8 cellular contexts compared by ENCODE assay signal in the genomic region with DNA sequence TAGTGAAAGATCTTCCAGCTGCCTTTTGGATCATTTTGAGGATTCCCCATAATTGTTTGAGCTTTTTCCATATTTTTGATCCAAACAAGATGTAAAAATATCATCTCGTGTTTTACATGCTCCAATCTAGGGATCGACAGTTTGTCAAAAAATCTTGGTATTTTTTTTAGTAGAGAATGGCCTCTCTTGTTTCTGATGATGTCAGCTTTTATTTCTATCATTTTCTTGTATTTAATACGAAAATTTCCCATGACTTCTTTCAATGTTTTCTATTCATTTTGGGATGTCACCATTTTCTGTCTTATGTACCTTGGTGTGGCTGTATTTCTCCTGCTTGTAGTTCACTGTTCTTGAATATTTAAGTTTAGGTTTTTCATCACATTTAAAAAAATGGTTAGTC.
"Had no signal": no experiment of that assay in that cellular context is flagged by ENCODE, and none has a peak within 500 bp of the region (broad histone marks: within the 10 kb centered on the region; RNA-seq: fewer than 3 reads in every experiment).

No MANE protein-coding gene starts in this region.

- H3K4me3 ChIP-seq: GM12878 had no signal

- ATAC-seq: GM12878 had no signal

- FAIRE-seq: G401.6, GM12878, GM12891, GM12892, GM18507, GM19239 had no signal

- DNase-seq: GDM1, GF-D8 had no signal
